ENCODE assay signal across 25 cellular contexts in the genomic region with DNA sequence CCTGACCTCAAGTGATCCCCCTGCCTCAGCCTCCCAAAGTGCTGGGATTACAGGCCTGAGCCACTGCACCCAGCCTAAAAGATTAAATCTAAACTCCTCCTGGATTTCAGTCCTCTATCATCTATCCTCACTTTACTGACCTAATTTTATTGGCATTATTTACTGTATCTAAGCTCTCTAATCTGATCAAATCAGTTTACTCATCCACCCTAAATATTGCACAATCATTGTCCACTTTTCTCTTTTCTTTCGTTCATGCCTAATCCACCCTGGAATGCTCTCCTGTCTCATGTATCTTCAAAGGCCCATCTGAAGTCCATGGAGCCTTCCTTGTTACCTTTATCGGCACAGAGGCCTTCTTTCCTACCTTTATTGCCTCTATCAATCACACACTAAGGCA. TPM values are rescaled to one million over a fixed set of nuclear protein-coding genes. Genes with fewer than 3 reads are reported as not detected.
DNase-seq lines count a peak whose midpoint lies in the region; TF ChIP-seq lines count a peak whose summit lies in the region.
"Had no signal": no experiment of that assay in that cellular context is flagged by ENCODE, and none has a peak within 500 bp of the region (broad histone marks: within the 10 kb centered on the region; RNA-seq: fewer than 3 reads in every experiment).

No MANE protein-coding gene starts in this region.

- peaks cover 6 to 12% (median 12%) of the 10 kb centered on the region in 3 donors for H3K27me3 Mint-ChIP-seq in CD14-positive monocyte (ENCODE audit: low read depth in 3 of 3)
- H3K27me3 Mint-ChIP-seq: CD4-positive, alpha-beta T cell had no signal

- no peak overlapping the region for H3K27ac ChIP-seq in GM23248
- H3K27ac ChIP-seq in liver (ENCODE audit: low read depth in 1 of 2, low read length in 2 of 2): no peak overlapping the region
- H3K27ac ChIP-seq: BLaER1 had no signal

- H3K9me3 ChIP-seq in GM23248 (ENCODE audit: low read depth) (no peaks in the 10 kb centered on the region), adipocyte (ENCODE audit: control insufficient read depth, low read length) (no peaks in the 10 kb centered on the region), liver (ENCODE audit: control insufficient read depth in 4 of 4, low read length in 3 of 4) (no peaks in the 10 kb centered on the region)
- H3K9me3 ChIP-seq: HAP-1, SK-N-SH had no signal

- TF ChIP-seq CTCF in fibroblast of mammary gland (conservative IDR thresholded peaks at IDR 0.05; ENCODE audit: control insufficient read depth, insufficient read depth, low read depth, low read length) (no peak), liver (IDR thresholded peaks at IDR 0.05; ENCODE audit: low read depth, low read length, missing input control) (no peak), CD14-positive monocyte (IDR thresholded peaks at IDR 0.05) (no peak)

- 45% methylated on average over 2 of the region's 2 CpGs for WGBS in GM23248 (ENCODE audit: low coverage in 1 of 2, low lambda C conversion rate in 2 of 2, missing lambda C conversion rate in 2 of 2), 2 experiments
- 61% methylated on average over 2 of the region's 2 CpGs for WGBS in liver

- no peaks in the 10 kb centered on the region for H3K79me2 ChIP-seq in GM23248 (ENCODE audit: insufficient read depth)

- peak; percentile 26 for DNase-seq in GM23248
- peak; percentile 7 for DNase-seq in adipocyte (ENCODE audit: low read depth)
- peak; percentile 18 for DNase-seq in fibroblast of mammary gland (ENCODE audit: low read depth)
- DNase-seq in CD14-positive monocyte (ENCODE audit: low spot score): no peak
- no peak for DNase-seq in cerebellar cortex (ENCODE audit: low spot score)
- DNase-seq in NCI-H187 treated with DMSO at 0.1 percent for 48 hours (lab: John Stamatoyannopoulos, UW): no peak
- DNase-seq in T-helper 2 cell: no peak
- DNase-seq: CD4-positive, alpha-beta T cell; GF-D8; HFFc6; Karpas-422; NCI-H1092; NCI-H1417 treated with DMSO at 0.1 percent for 48 hours; NCI-H1694 treated with DMSO at 0.1 percent for 48 hours; NCI-H2081 treated with DMSO at 0.1 percent for 48 hours; NCI-H2171; NCI-H226; NCI-H510A; NCI-H69; SK-N-SH; SW 1271 had no signal

- no peak for TF ChIP-seq RAD21 in liver (IDR thresholded peaks at IDR 0.05)

- H3K9me3 Mint-ChIP-seq in CD14-positive monocyte: peaks cover 0 to 4% (median 0%) of the 10 kb centered on the region in 7 donors
- H3K9me3 Mint-ChIP-seq: CD4-positive, alpha-beta T cell; HFFc6 had no signal

- no peaks in the 10 kb centered on the region for H3K4me1 ChIP-seq in GM23248 (ENCODE audit: insufficient read depth)
- no peaks in the 10 kb centered on the region for H3K4me1 ChIP-seq in adipocyte (ENCODE audit: control insufficient read depth, insufficient read depth, low read length)
- peaks cover 6 to 26% (median 10%) of the 10 kb centered on the region in 4 donors for H3K4me1 ChIP-seq in liver (ENCODE audit: control insufficient read depth in 4 of 4, insufficient read depth in 4 of 4, low read length in 3 of 4)
- H3K4me1 ChIP-seq: BLaER1, HAP-1 had no signal

- peak overlapping the region in 1 of 7 donors; percentile 61 for H3K27ac Mint-ChIP-seq in CD14-positive monocyte
- H3K27ac Mint-ChIP-seq: CD4-positive, alpha-beta T cell; GM23338; HFFc6 had no signal

- peaks cover 46% of the 10 kb centered on the region for H3K4me1 Mint-ChIP-seq in CD14-positive monocyte
- H3K4me1 Mint-ChIP-seq: GM23338 had no signal

- no peaks in the 10 kb centered on the region for H4K20me1 ChIP-seq in GM23248 (ENCODE audit: insufficient read depth)
- H4K20me1 ChIP-seq: BLaER1 had no signal

- no peaks in the 10 kb centered on the region for H3K36me3 ChIP-seq in GM23248 (ENCODE audit: low read depth)
- H3K36me3 ChIP-seq in adipocyte (ENCODE audit: control insufficient read depth, insufficient read depth, low read length, severe bottlenecking): no peaks in the 10 kb centered on the region
- no peaks in the 10 kb centered on the region for H3K36me3 ChIP-seq in liver (ENCODE audit: control insufficient read depth in 4 of 4, insufficient read depth in 3 of 4, low read depth in 1 of 4, low read length in 3 of 4)
- H3K36me3 ChIP-seq: BLaER1, HAP-1 had no signal

- H3K9ac ChIP-seq in GM23248: no peak overlapping the region
- H3K9ac ChIP-seq in adipocyte (ENCODE audit: low read length): no peak overlapping the region
- H3K9ac ChIP-seq in liver (ENCODE audit: low read depth in 1 of 2, low read length in 2 of 2): no peak overlapping the region
- H3K9ac ChIP-seq: BLaER1, SK-N-SH had no signal

- H2AFZ ChIP-seq in GM23248: no peak overlapping the region

- no peak overlapping the region for H3K4me3 ChIP-seq in GM23248
- H3K4me3 ChIP-seq in adipocyte (ENCODE audit: low read length): no peak overlapping the region
- H3K4me3 ChIP-seq in fibroblast of mammary gland (ENCODE audit: control insufficient read depth, low read depth, low read length): no peak overlapping the region
- H3K4me3 ChIP-seq in liver (ENCODE audit: low read depth in 1 of 3, low read length in 3 of 3): no peak overlapping the region
- H3K4me3 ChIP-seq: BLaER1, GM23338, HAP-1 had no signal

- H3K27me3 ChIP-seq in GM23248 (replicated peaks; ENCODE audit: insufficient read depth) (peaks cover 35% of the 10 kb centered on the region), adipocyte (replicated peaks; ENCODE audit: control insufficient read depth, insufficient read depth, low read length) (peaks cover 20% of the 10 kb centered on the region), liver (ENCODE audit: control insufficient read depth in 4 of 4, insufficient read depth in 4 of 4, low read length in 3 of 4) (no peaks in the 10 kb centered on the region)
- H3K27me3 ChIP-seq: BLaER1 had no signal

- in situ Hi-C loops in GM23248 (cut with MboI): no loop called here

- H3K36me3 Mint-ChIP-seq in CD14-positive monocyte: no peaks in the 10 kb centered on the region

- intact Hi-C loops in CD14-positive monocyte (cut with micrococcal nuclease): no loop called here

- no peaks in the 10 kb centered on the region for H3F3A ChIP-seq in GM23248 (ENCODE audit: insufficient read depth)

- no peak overlapping the region for H3K4me3 Mint-ChIP-seq in CD14-positive monocyte
- H3K4me3 Mint-ChIP-seq: CD4-positive, alpha-beta T cell; GM23338; HFFc6 had no signal

- H3K4me2 ChIP-seq in GM23248 (ENCODE audit: unreplicated experiment): no peak overlapping the region
- H3K4me2 ChIP-seq: BLaER1, GM23338, SK-N-SH had no signal

- no peaks in the 10 kb centered on the region for H3K9me2 ChIP-seq in GM23248 (ENCODE audit: insufficient read depth)
- H3K9me2 ChIP-seq: SK-N-SH had no signal

TF ChIP-seq in liver, 16 proteins besides CTCF, POLR2A, EP300 and RAD21:
- TF ChIP-seq YY1 (IDR thresholded peaks at IDR 0.05) (no peak), HNF4A (conservative IDR thresholded peaks at IDR 0.05) (peak; percentile 17 to 49), JUND (IDR thresholded peaks at IDR 0.05) (peak in 1 of 2 donors; percentile 37), RXRA (IDR thresholded peaks at IDR 0.05) (peak in 1 of 2 donors; percentile 31)
- TF ChIP-seq, protein P1, sequence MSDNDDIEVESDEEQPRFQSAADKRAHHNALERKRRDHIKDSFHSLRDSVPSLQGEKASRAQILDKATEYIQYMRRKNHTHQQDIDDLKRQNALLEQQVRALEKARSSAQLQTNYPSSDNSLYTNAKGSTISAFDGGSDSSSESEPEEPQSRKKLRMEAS (IDR thresholded peaks at IDR 0.05): no peak
- TF ChIP-seq, protein P2, sequence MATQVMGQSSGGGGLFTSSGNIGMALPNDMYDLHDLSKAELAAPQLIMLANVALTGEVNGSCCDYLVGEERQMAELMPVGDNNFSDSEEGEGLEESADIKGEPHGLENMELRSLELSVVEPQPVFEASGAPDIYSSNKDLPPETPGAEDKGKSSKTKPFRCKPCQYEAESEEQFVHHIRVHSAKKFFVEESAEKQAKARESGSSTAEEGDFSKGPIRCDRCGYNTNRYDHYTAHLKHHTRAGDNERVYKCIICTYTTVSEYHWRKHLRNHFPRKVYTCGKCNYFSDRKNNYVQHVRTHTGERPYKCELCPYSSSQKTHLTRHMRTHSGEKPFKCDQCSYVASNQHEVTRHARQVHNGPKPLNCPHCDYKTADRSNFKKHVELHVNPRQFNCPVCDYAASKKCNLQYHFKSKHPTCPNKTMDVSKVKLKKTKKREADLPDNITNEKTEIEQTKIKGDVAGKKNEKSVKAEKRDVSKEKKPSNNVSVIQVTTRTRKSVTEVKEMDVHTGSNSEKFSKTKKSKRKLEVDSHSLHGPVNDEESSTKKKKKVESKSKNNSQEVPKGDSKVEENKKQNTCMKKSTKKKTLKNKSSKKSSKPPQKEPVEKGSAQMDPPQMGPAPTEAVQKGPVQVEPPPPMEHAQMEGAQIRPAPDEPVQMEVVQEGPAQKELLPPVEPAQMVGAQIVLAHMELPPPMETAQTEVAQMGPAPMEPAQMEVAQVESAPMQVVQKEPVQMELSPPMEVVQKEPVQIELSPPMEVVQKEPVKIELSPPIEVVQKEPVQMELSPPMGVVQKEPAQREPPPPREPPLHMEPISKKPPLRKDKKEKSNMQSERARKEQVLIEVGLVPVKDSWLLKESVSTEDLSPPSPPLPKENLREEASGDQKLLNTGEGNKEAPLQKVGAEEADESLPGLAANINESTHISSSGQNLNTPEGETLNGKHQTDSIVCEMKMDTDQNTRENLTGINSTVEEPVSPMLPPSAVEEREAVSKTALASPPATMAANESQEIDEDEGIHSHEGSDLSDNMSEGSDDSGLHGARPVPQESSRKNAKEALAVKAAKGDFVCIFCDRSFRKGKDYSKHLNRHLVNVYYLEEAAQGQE (IDR thresholded peaks at IDR 0.05): no peak
- TF ChIP-seq, protein P3, sequence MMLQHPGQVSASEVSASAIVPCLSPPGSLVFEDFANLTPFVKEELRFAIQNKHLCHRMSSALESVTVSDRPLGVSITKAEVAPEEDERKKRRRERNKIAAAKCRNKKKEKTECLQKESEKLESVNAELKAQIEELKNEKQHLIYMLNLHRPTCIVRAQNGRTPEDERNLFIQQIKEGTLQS (IDR thresholded peaks at IDR 0.05): peak; percentile 53

RNA-seq across cellular contexts. Expression of a gene that starts 31.6 kb away (rescaled TPM):
- total RNA-seq in GM23248 (2014; rRNA removed; shearing (Covaris generic)): 3.4 and 3.8 TPM in 2 replicates
- polyA plus RNA-seq in GM23248 (2016; fragmentation: Nextera tagmentation; extraction: Ambion mirVana): 2.6 and 3.2 TPM in 2 replicates
- total RNA-seq in liver: 1 to 10 TPM; 3.9 to 9.4 TPM
- polyA plus RNA-seq in liver: 1 to 10 TPM; 3.1 to 5.0 TPM
- 1 to 10 TPM; 3.4 to 7.0 TPM for polyA plus RNA-seq in CD14-positive monocyte

Comparison
In these comparisons a context has a peak if more than half of its experiments do, and no peak if none do; other contexts are left out.
1. DNase-seq: peak in GM23248 (single experiment), adipocyte (single experiment) and fibroblast of mammary gland (single experiment); none in CD14-positive monocyte (single experiment), cerebellar cortex (single experiment), NCI-H187 treated with DMSO at 0.1 percent for 48 hours (single experiment) and T-helper 2 cell (0 of 5).